In the genomic region with DNA sequence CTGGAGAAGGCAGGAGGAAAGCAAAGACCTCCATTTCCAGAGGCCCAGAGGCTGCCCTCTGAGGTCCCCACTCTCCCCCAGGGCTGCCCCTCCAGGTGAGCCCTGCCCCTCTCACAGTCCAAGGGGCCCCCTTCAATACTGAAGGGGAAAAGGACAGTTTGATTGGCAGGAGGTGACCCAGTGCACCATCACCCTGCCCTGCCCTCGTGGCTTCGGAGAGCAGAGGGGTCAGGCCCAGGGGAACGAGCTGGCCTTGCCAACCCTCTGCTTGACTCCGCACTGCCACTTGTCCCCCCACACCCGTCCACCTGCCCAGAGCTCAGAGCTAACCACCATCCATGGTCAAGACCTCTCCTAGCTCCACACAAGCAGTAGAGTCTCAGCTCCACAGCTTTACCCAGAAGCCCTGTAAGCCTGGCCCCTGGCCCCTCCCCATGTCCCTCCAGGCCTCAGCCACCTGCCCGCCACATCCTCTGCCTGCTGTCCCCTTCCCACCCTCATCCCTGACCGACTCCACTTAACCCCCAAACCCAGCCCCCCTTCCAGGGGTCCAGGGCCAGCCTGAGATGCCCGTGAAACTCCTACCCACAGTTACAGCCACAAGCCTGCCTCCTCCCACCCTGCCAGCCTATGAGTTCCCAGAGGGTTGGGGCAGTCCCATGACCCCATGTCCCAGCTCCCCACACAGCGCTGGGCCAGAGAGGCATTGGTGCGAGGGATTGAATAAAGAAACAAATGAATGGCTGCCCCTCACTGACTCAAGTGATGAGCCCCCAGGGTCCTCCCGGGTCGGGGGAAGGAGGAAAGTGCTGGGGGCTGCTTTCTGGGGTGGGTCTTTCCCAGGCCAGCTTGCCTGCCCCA, we compare ENCODE assay signal across 31 cellular contexts. TPM values are rescaled to one million over a fixed set of nuclear protein-coding genes. Genes with fewer than 3 reads are reported as not detected.
"Had no signal": no experiment of that assay in that cellular context is flagged by ENCODE, and none has a peak within 500 bp of the region (broad histone marks: within the 10 kb centered on the region; RNA-seq: fewer than 3 reads in every experiment).

No MANE protein-coding gene starts in this region.

- DNase-seq: activated CD4-positive, alpha-beta T cell treated with anti-CD3 and anti-CD28 coated beads, Interleukin-2, amount 10 ng/mL, durations not matched to agents 24 days and 14 days; activated CD4-positive, alpha-beta T cell treated with anti-CD3 and anti-CD28 coated beads, Interleukin-2, amount 50 U/mL, for 4 hours; activated CD8-positive, alpha-beta T cell treated with anti-CD3 and anti-CD28 coated beads for 36 hours; activated effector memory CD4-positive, alpha-beta T cell treated with anti-CD3 and anti-CD28 coated beads, Interleukin-2, amount 50 U/mL, for 16 hours; activated naive CD4-positive, alpha-beta T cell; activated naive CD4-positive, alpha-beta T cell treated with anti-CD3 and anti-CD28 coated beads, Interleukin-2, amount 50 U/mL, for 16 hours; activated naive CD8-positive, alpha-beta T cell treated with anti-CD3 and anti-CD28 coated beads for 36 hours; activated T-cell treated with anti-CD3 and anti-CD28 coated beads, Interleukin-2, amount 50 U/mL, for 1 hour; activated T-cell treated with anti-CD3 and anti-CD28 coated beads, Interleukin-2, amount 50 U/mL, for 72 hours; amniotic stem cell; aorta; brain microvascular endothelial cell; central memory CD4-positive, alpha-beta T cell; Kasumi-1; KG1; MG63; NCI-H1048; NCI-H1105 treated with DMSO at 0.1 percent for 48 hours; NCI-H1436; NCI-H1694; NCI-H1930; NCI-H345; NCI-H524 treated with DMSO at 0.1 percent for 48 hours; PC-3; Peyer's patch; RPMI8226 had no signal

- H3K27me3 ChIP-seq: MG63, Peyer's patch had no signal

- H3K4me1 Mint-ChIP-seq: activated CD4-positive, alpha-beta T cell treated with anti-CD3 and anti-CD28 coated beads, Interleukin-2, amount 10 ng/mL, durations not matched to agents 24 days and 14 days; activated naive CD8-positive, alpha-beta T cell treated with anti-CD3 and anti-CD28 coated beads for 36 hours; activated T-helper 17 cell treated with anti-CD3 and anti-CD28 coated beads, Interleukin-2, amount 50 U/mL, for 72 hours had no signal

- H3K4me3 Mint-ChIP-seq: activated CD4-positive, alpha-beta T cell treated with anti-CD3 and anti-CD28 coated beads, Interleukin-2, amount 10 ng/mL, durations not matched to agents 24 days and 14 days; activated CD8-positive, alpha-beta T cell treated with anti-CD3 and anti-CD28 coated beads for 36 hours; activated naive CD8-positive, alpha-beta T cell treated with anti-CD3 and anti-CD28 coated beads for 36 hours; activated T-cell treated with anti-CD3 and anti-CD28 coated beads, Interleukin-2, amount 50 U/mL, for 72 hours; activated T-helper 17 cell treated with anti-CD3 and anti-CD28 coated beads, Interleukin-2, amount 50 U/mL, for 72 hours; T-helper 1 cell treated with Interleukin-12 subunit alpha and Interleukin-12 subunit beta and Interleukin-4 antibody, amounts not matched to agents 30 μg/mL and 1 μg/mL, for 36 hours; T-helper 2 cell treated with Interferon-gamma antibody and Interleukin-4, amounts not matched to agents 5 μg/mL and 100 μg/mL, for 36 hours had no signal

- H3K9me3 ChIP-seq: MG63, Peyer's patch had no signal

- H3K36me3 ChIP-seq: brain microvascular endothelial cell, MG63, Peyer's patch had no signal

- H3K9me3 Mint-ChIP-seq: activated CD4-positive, alpha-beta T cell treated with anti-CD3 and anti-CD28 coated beads, Interleukin-2, amount 10 ng/mL, durations not matched to agents 24 days and 14 days; activated CD8-positive, alpha-beta T cell treated with anti-CD3 and anti-CD28 coated beads for 36 hours; activated naive CD8-positive, alpha-beta T cell treated with anti-CD3 and anti-CD28 coated beads for 36 hours; activated T-cell treated with anti-CD3 and anti-CD28 coated beads, Interleukin-2, amount 50 U/mL, for 72 hours; activated T-helper 17 cell treated with anti-CD3 and anti-CD28 coated beads, Interleukin-2, amount 50 U/mL, for 72 hours; T-helper 2 cell treated with Interferon-gamma antibody and Interleukin-4, amounts not matched to agents 5 μg/mL and 100 μg/mL, for 36 hours had no signal

- H3K4me1 ChIP-seq: Peyer's patch had no signal

- H3K27me3 Mint-ChIP-seq: activated CD4-positive, alpha-beta T cell treated with anti-CD3 and anti-CD28 coated beads, Interleukin-2, amount 10 ng/mL, durations not matched to agents 24 days and 14 days; activated CD8-positive, alpha-beta T cell treated with anti-CD3 and anti-CD28 coated beads for 36 hours; activated naive CD8-positive, alpha-beta T cell treated with anti-CD3 and anti-CD28 coated beads for 36 hours had no signal

- H3K27ac ChIP-seq: brain microvascular endothelial cell, Peyer's patch had no signal

- H3K4me3 ChIP-seq: MG63, Peyer's patch had no signal

- H3K36me3 Mint-ChIP-seq: activated naive CD8-positive, alpha-beta T cell treated with anti-CD3 and anti-CD28 coated beads for 36 hours had no signal

- ATAC-seq: activated CD8-positive, alpha-beta T cell treated with anti-CD3 and anti-CD28 coated beads for 36 hours; activated T-cell treated with anti-CD3 and anti-CD28 coated beads, Interleukin-2, amount 50 U/mL, for 72 hours; activated T-helper 17 cell treated with anti-CD3 and anti-CD28 coated beads, Interleukin-2, amount 50 U/mL, for 72 hours; PC-3 had no signal

- H3K27ac Mint-ChIP-seq: activated CD4-positive, alpha-beta T cell treated with anti-CD3 and anti-CD28 coated beads, Interleukin-2, amount 10 ng/mL, durations not matched to agents 24 days and 14 days; activated CD8-positive, alpha-beta T cell treated with anti-CD3 and anti-CD28 coated beads for 36 hours; activated naive CD8-positive, alpha-beta T cell treated with anti-CD3 and anti-CD28 coated beads for 36 hours; activated T-cell treated with anti-CD3 and anti-CD28 coated beads, Interleukin-2, amount 50 U/mL, for 72 hours; activated T-helper 17 cell treated with anti-CD3 and anti-CD28 coated beads, Interleukin-2, amount 50 U/mL, for 72 hours; T-helper 1 cell treated with Interleukin-12 subunit alpha and Interleukin-12 subunit beta and Interleukin-4 antibody, amounts not matched to agents 30 μg/mL and 1 μg/mL, for 36 hours; T-helper 2 cell treated with Interferon-gamma antibody and Interleukin-4, amounts not matched to agents 5 μg/mL and 100 μg/mL, for 36 hours had no signal

RNA-seq across cellular contexts. Expression of a gene that starts 10.8 kb away (rescaled TPM):
- total RNA-seq: activated CD4-positive, alpha-beta T cell treated with anti-CD3 and anti-CD28 coated beads, Interleukin-2, amount 10 ng/mL, durations not matched to agents 24 days and 14 days; activated CD8-positive, alpha-beta memory T cell treated with anti-CD3 and anti-CD28 coated beads for 36 hours; activated CD8-positive, alpha-beta T cell treated with anti-CD3 and anti-CD28 coated beads for 36 hours; activated naive CD8-positive, alpha-beta T cell treated with anti-CD3 and anti-CD28 coated beads for 36 hours; activated T-cell treated with anti-CD3 and anti-CD28 coated beads, Interleukin-2, amount 50 U/mL, for 72 hours; activated T-helper 17 cell treated with anti-CD3 and anti-CD28 coated beads, Interleukin-2, amount 50 U/mL, for 72 hours; aorta; NCI-H460; PC-3; Peyer's patch had no signal
- polyA plus RNA-seq: aorta had no signal

RNA-seq across cellular contexts. Expression of a gene that starts 46.1 kb away (rescaled TPM):
- total RNA-seq: activated CD4-positive, alpha-beta T cell treated with anti-CD3 and anti-CD28 coated beads, Interleukin-2, amount 10 ng/mL, durations not matched to agents 24 days and 14 days; activated CD8-positive, alpha-beta memory T cell treated with anti-CD3 and anti-CD28 coated beads for 36 hours; activated CD8-positive, alpha-beta T cell treated with anti-CD3 and anti-CD28 coated beads for 36 hours; activated naive CD8-positive, alpha-beta T cell treated with anti-CD3 and anti-CD28 coated beads for 36 hours; activated T-cell treated with anti-CD3 and anti-CD28 coated beads, Interleukin-2, amount 50 U/mL, for 72 hours; activated T-helper 17 cell treated with anti-CD3 and anti-CD28 coated beads, Interleukin-2, amount 50 U/mL, for 72 hours; PC-3; Peyer's patch had no signal
- polyA plus RNA-seq: aorta had no signal
